ENCODE assay signal across 1 cellular context in genomic region chr9:133347985-133348762, GRCh38.
TF ChIP-seq lines count a peak whose summit lies in the region.

Gene MED22, minus strand, starts transcription at chr9:133348131. Its CDS starts 1,469 bp downstream, at chr9:133346662.
Gene RPL7A, plus strand, starts transcription at chr9:133348218. Its CDS starts 26 bp downstream, at chr9:133348244.

TF ChIP-seq in HepG2, 621 proteins besides CTCF, POLR2A, EP300 and RAD21 (continued from another document and continues in another):
- TF ChIP-seq AKNA (CRISPR knock-in tag; IDR thresholded peaks at IDR 0.05; ENCODE audit: borderline replicate concordance) (no peak), CSRNP2 (CRISPR knock-in tag; conservative IDR thresholded peaks at IDR 0.05; ENCODE audit: low read depth) (no peak), REL (CRISPR knock-in tag; conservative IDR thresholded peaks at IDR 0.05) (0 out of 2 replicates have a peak, but pooled peaks have one; percentile 68), TIGD3 (CRISPR knock-in tag; IDR thresholded peaks at IDR 0.05; ENCODE audit: borderline replicate concordance) (no peak), HOXA7 (CRISPR knock-in tag; IDR thresholded peaks at IDR 0.05) (0 out of 2 replicates have a peak, but pooled peaks have one; percentile 51), PHF21A (CRISPR knock-in tag; IDR thresholded peaks at IDR 0.05) (0 out of 2 replicates have a peak, but pooled peaks have one; percentile 32), ZBTB21 (CRISPR knock-in tag; IDR thresholded peaks at IDR 0.05) (no peak), ZNF746 (CRISPR knock-in tag; IDR thresholded peaks at IDR 0.05) (no peak), LBX2 (CRISPR knock-in tag; IDR thresholded peaks at IDR 0.05; ENCODE audit: borderline replicate concordance) (no peak), KDM2A (CRISPR knock-in tag; IDR thresholded peaks at IDR 0.05; ENCODE audit: borderline replicate concordance, low read depth) (peak; percentile 80), THRA (CRISPR knock-in tag; IDR thresholded peaks at IDR 0.05; ENCODE audit: borderline replicate concordance) (peak; percentile 27; the same call in 1 of the 2 replicates), ZNF205 (CRISPR knock-in tag; IDR thresholded peaks at IDR 0.05) (peak; percentile 85), TP53 (CRISPR knock-in tag; conservative IDR thresholded peaks at IDR 0.05) (no peak), TAF15 (IDR thresholded peaks at IDR 0.05; ENCODE audit: low read depth, low read length, poor library complexity, severe bottlenecking) (no peak), ZNF788 (CRISPR knock-in tag; IDR thresholded peaks at IDR 0.05; ENCODE audit: borderline replicate concordance) (peak; percentile 90), ADNP (CRISPR knock-in tag; IDR thresholded peaks at IDR 0.05) (no peak), CREB3 (CRISPR knock-in tag; IDR thresholded peaks at IDR 0.05) (no peak), ZNF616 (CRISPR knock-in tag; IDR thresholded peaks at IDR 0.05; ENCODE audit: low read depth) (no peak), RCOR2 (CRISPR knock-in tag; IDR thresholded peaks at IDR 0.05) (no peak), NR3C1 (CRISPR knock-in tag; IDR thresholded peaks at IDR 0.05) (no peak), HNRNPK (IDR thresholded peaks at IDR 0.05; ENCODE audit: low read depth, low read length, poor library complexity, severe bottlenecking) (peak; percentile 72), ZNF260 (CRISPR knock-in tag; IDR thresholded peaks at IDR 0.05; ENCODE audit: borderline replicate concordance, low read depth) (no peak), ZBTB26 (CRISPR knock-in tag; IDR thresholded peaks at IDR 0.05; ENCODE audit: borderline replicate concordance) (peak; percentile 83; the same call in 1 of the 2 replicates), RELA (CRISPR knock-in tag; IDR thresholded peaks at IDR 0.05) (no peak), ZBTB3 (CRISPR knock-in tag; IDR thresholded peaks at IDR 0.05; ENCODE audit: borderline replicate concordance, low read depth) (no peak; the same call in 1 of the 2 replicates), ZNF263 (CRISPR knock-in tag; IDR thresholded peaks at IDR 0.05) (0 out of 2 replicates have a peak, but pooled peaks have one; percentile 46), ARNTL (CRISPR knock-in tag; IDR thresholded peaks at IDR 0.05) (no peak), ZSCAN9 (CRISPR knock-in tag; IDR thresholded peaks at IDR 0.05; ENCODE audit: borderline replicate concordance) (peak; percentile 85), ZNF292 (CRISPR knock-in tag; IDR thresholded peaks at IDR 0.05; ENCODE audit: borderline replicate concordance, low read depth) (no peak), ZNF44 (CRISPR knock-in tag; IDR thresholded peaks at IDR 0.05) (no peak; the same call in 1 of the 2 replicates), NKX3-1 (CRISPR knock-in tag; IDR thresholded peaks at IDR 0.05) (peak; percentile 71; the same call in 1 of the 2 replicates)
- TF ChIP-seq, protein P1, sequence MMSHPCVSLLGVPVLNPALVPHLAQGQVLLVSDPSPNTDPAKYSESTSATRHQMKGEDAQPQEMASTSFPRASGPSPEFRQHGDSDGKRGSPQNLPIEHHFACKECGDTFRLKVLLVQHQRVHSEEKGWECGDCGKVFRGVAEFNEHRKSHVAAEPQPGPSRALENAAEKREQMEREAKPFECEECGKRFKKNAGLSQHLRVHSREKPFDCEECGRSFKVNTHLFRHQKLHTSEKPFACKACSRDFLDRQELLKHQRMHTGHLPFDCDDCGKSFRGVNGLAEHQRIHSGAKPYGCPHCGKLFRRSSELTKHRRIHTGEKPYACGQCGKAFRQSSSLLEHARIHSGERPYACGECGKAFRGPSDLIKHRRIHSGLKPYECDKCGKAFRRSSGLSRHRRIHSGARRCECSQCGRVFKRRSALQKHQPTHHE (CRISPR knock-in tag; IDR thresholded peaks at IDR 0.05; ENCODE audit: borderline replicate concordance) = 0 out of 2 replicates have a peak, but pooled peaks have one; percentile 74
- TF ChIP-seq, protein P2, sequence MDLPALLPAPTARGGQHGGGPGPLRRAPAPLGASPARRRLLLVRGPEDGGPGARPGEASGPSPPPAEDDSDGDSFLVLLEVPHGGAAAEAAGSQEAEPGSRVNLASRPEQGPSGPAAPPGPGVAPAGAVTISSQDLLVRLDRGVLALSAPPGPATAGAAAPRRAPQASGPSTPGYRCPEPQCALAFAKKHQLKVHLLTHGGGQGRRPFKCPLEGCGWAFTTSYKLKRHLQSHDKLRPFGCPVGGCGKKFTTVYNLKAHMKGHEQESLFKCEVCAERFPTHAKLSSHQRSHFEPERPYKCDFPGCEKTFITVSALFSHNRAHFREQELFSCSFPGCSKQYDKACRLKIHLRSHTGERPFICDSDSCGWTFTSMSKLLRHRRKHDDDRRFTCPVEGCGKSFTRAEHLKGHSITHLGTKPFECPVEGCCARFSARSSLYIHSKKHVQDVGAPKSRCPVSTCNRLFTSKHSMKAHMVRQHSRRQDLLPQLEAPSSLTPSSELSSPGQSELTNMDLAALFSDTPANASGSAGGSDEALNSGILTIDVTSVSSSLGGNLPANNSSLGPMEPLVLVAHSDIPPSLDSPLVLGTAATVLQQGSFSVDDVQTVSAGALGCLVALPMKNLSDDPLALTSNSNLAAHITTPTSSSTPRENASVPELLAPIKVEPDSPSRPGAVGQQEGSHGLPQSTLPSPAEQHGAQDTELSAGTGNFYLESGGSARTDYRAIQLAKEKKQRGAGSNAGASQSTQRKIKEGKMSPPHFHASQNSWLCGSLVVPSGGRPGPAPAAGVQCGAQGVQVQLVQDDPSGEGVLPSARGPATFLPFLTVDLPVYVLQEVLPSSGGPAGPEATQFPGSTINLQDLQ (CRISPR knock-in tag; IDR thresholded peaks at IDR 0.05) = peak; percentile 34; the same call in 1 of the 2 replicates
